17 cellular contexts compared by ENCODE assay signal in the genomic region with DNA sequence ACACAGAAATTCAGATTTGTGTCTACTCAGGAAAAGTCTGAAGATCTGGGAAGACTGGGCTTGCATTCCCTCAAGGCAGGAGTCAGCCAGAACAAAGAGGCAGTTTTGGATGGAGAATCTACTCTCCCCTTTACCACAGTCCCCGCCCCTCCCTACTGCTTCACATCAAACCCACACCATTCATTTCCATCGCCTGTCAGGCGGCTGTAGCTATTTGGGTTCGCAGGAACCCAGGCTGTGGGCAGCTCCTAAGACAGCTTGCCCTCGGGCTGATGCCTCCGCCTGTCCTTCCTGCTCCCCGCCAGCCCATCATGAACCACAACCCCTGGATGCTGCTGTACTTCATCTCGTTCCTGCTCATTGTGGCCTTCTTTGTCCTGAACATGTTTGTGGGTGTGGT. TPM values are rescaled to one million over a fixed set of nuclear protein-coding genes. Genes with fewer than 3 reads are reported as not detected.
DNase-seq lines count a peak whose midpoint lies in the region; ATAC-seq, FAIRE-seq and TF ChIP-seq lines count a peak whose summit lies in the region.
"Had no signal": no experiment of that assay in that cellular context is flagged by ENCODE, and none has a peak within 500 bp of the region (broad histone marks: within the 10 kb centered on the region; RNA-seq: fewer than 3 reads in every experiment).

No MANE protein-coding gene starts in this region.

- no peak overlapping the region for H3K4me3 ChIP-seq in neuronal stem cell (ENCODE audit: low read length in 2 of 2)
- H3K4me3 ChIP-seq: BLaER1, GM23338 had no signal

- no peak overlapping the region for H3K27ac Mint-ChIP-seq in Calu3 (ENCODE audit: unreplicated experiment)
- H3K27ac Mint-ChIP-seq: CD14-positive monocyte; CD4-positive, alpha-beta memory T cell; GM23338 had no signal

- no TSS peak for BruUV-seq in Calu3 (replicated peaks; lab: Mats Ljungman, UMichigan)

- peaks cover 11 to 20% of the 10 kb centered on the region in 2 donors for H3K4me1 ChIP-seq in neuronal stem cell (ENCODE audit: control insufficient read depth in 2 of 2, insufficient read depth in 1 of 2, low read depth in 1 of 2, low read length in 2 of 2)

- H3K79me1 ChIP-seq in neuronal stem cell (ENCODE audit: low read depth, low read length) = no peaks in the 10 kb centered on the region

- H3K9me3 Mint-ChIP-seq in Calu3 (ENCODE audit: low read depth, unreplicated experiment) = no peaks in the 10 kb centered on the region
- H3K9me3 Mint-ChIP-seq: CD14-positive monocyte; CD4-positive, alpha-beta memory T cell; GM23338 had no signal

- no peaks in the 10 kb centered on the region for H3K4me1 Mint-ChIP-seq in Calu3 (ENCODE audit: low read depth, unreplicated experiment)
- H3K4me1 Mint-ChIP-seq: CD4-positive, alpha-beta memory T cell had no signal

- no peak overlapping the region for H3K27ac ChIP-seq in neuronal stem cell (replicated peaks; ENCODE audit: low read length)
- H3K27ac ChIP-seq: BLaER1 had no signal

- H3K23ac ChIP-seq in neuronal stem cell (ENCODE audit: low read depth, low read length, poor library complexity) = no peak overlapping the region

- no peak overlapping the region for H3K4me3 Mint-ChIP-seq in Calu3 (ENCODE audit: low read depth, unreplicated experiment)
- H3K4me3 Mint-ChIP-seq: CD4-positive, alpha-beta memory T cell; GM23338 had no signal

- H2BK12ac ChIP-seq in neuronal stem cell (ENCODE audit: low read length) = peak overlapping the region; percentile 77

- no peaks in the 10 kb centered on the region for H3K36me3 Mint-ChIP-seq in Calu3 (ENCODE audit: insufficient read depth, unreplicated experiment)
- H3K36me3 Mint-ChIP-seq: CD14-positive monocyte; CD4-positive, alpha-beta memory T cell had no signal

- no peaks in the 10 kb centered on the region for H3K36me3 ChIP-seq in neuronal stem cell (replicated peaks in 1 of 2; ENCODE audit: control insufficient read depth in 2 of 2, insufficient read depth in 2 of 2, low read length in 2 of 2)
- H3K36me3 ChIP-seq: BLaER1 had no signal

- peak overlapping the region; percentile 29 for H3K18ac ChIP-seq in neuronal stem cell (ENCODE audit: low read length)

- H3K9me3 ChIP-seq in neuronal stem cell (replicated peaks in 1 of 2; ENCODE audit: control insufficient read depth in 2 of 2, insufficient read depth in 1 of 2, low read depth in 1 of 2, low read length in 2 of 2) = no peaks in the 10 kb centered on the region
- H3K9me3 ChIP-seq: BLaER1 had no signal

- H2AK5ac ChIP-seq in neuronal stem cell (ENCODE audit: low read depth, low read length) = no peak overlapping the region

- H4K91ac ChIP-seq in neuronal stem cell (ENCODE audit: low read depth, low read length, poor library complexity) = no peak overlapping the region

- no CpG with 5 or more reads among the region's 8 CpGs for WGBS in neuronal stem cell (ENCODE audit: extremely low coverage in 2 of 2, insufficient read length in 2 of 2, insufficient replicate concordance in 1 of 2), 2 donors

- no peaks in the 10 kb centered on the region for H3K27me3 ChIP-seq in neuronal stem cell (ENCODE audit: control insufficient read depth in 3 of 3, insufficient read depth in 3 of 3, low read depth in 1 of 3, low read length in 3 of 3)
- H3K27me3 ChIP-seq: BLaER1 had no signal

- intact Hi-C loops in Calu3 (cut with micrococcal nuclease; ENCODE audit: unreplicated experiment) = no loop called here

- H4K8ac ChIP-seq in neuronal stem cell (ENCODE audit: low read depth, low read length) = no peak overlapping the region

- H3K4me2 ChIP-seq in neuronal stem cell (ENCODE audit: insufficient read depth, low read length, poor library complexity, severe bottlenecking) = no peak overlapping the region
- H3K4me2 ChIP-seq: BLaER1, GM23338 had no signal

- DNase-seq in Calu3 (no peak), HTR-8/SVneo (ENCODE audit: insufficient read length, low spot score) (no peak), epidermal melanocyte (ENCODE audit: insufficient read length, low spot score) (peak; percentile 49), neuronal stem cell (ENCODE audit: low spot score) (no peak)
- DNase-seq: 8988T; CD4-positive, alpha-beta memory T cell; DMS79 treated with DMSO at 0.1 percent for 48 hours; GF-D8; IMR-90 had no signal

- H3K27me3 Mint-ChIP-seq in Calu3 (ENCODE audit: unreplicated experiment) = peaks cover 91% of the 10 kb centered on the region

- ATAC-seq in HG02973 (IDR thresholded peaks at IDR 0.05; ENCODE audit: unreplicated experiment) (no peak), HG03432 (IDR thresholded peaks at IDR 0.05; ENCODE audit: unreplicated experiment) (no peak)
- ATAC-seq in activated CD4-positive, CD25-positive, alpha-beta regulatory T cell treated with anti-CD3 and anti-CD28 coated beads, Interleukin-2, amount 50 U/mL, for 24 hours = no peak
- ATAC-seq: GM23338, HCT116 had no signal

- no peak overlapping the region for H2BK120ac ChIP-seq in neuronal stem cell (ENCODE audit: low read depth, low read length)

- peak; percentile 5 for TF ChIP-seq CTCF in Calu3 (IDR thresholded peaks at IDR 0.05; ENCODE audit: unreplicated experiment)

- no peak overlapping the region for H2AFZ ChIP-seq in neuronal stem cell (ENCODE audit: low read length)
- H2AFZ ChIP-seq: GM23338 had no signal

- H2BK5ac ChIP-seq in neuronal stem cell (ENCODE audit: low read length) = no peak overlapping the region

- no peak overlapping the region for H3K14ac ChIP-seq in neuronal stem cell (ENCODE audit: low read length)

- no peak overlapping the region for H3K9ac ChIP-seq in neuronal stem cell (ENCODE audit: low read depth, low read length, poor library complexity)
- H3K9ac ChIP-seq: BLaER1 had no signal

- CTCF ChIA-PET in Calu3 (lab: Charles Lee) = no interaction called here

- peak; percentile 64 for FAIRE-seq in HTR-8/SVneo (lab: Jason Lieb, UNC)
- FAIRE-seq: H54 had no signal

- no peak overlapping the region for H3K4ac ChIP-seq in neuronal stem cell (ENCODE audit: low read length)

- no peak overlapping the region for H2BK15ac ChIP-seq in neuronal stem cell (ENCODE audit: low read length)

RNA-seq across cellular contexts. Expression of a gene that starts 27.2 kb away (rescaled TPM):
- 88.0 and 125 TPM in 2 replicates for total RNA-seq in Calu3 (2022)
- 0.26 TPM for polyA plus RNA-seq in neuronal stem cell (2013, experiment 1 of 2)
- polyA plus RNA-seq in neuronal stem cell (2013, experiment 2 of 2) = 0.22 TPM
- total RNA-seq: GM23338 had no signal
- polyA plus RNA-seq: CD4-positive, alpha-beta memory T cell; GM23338 had no signal

RNA-seq across cellular contexts. Expression of a gene that starts 47.0 kb away (rescaled TPM):
- not detected in 2 replicates for total RNA-seq in Calu3 (2022)
- polyA plus RNA-seq in neuronal stem cell (2013, experiment 1 of 2) = 3.0 TPM
- 2.8 TPM for polyA plus RNA-seq in neuronal stem cell (2013, experiment 2 of 2)
- total RNA-seq: CD4-positive, alpha-beta memory T cell had no signal
- polyA plus RNA-seq: CD14-positive monocyte; CD4-positive, alpha-beta memory T cell had no signal
